Comparison of ENCODE assay signal across 20 cellular contexts in the genomic region with DNA sequence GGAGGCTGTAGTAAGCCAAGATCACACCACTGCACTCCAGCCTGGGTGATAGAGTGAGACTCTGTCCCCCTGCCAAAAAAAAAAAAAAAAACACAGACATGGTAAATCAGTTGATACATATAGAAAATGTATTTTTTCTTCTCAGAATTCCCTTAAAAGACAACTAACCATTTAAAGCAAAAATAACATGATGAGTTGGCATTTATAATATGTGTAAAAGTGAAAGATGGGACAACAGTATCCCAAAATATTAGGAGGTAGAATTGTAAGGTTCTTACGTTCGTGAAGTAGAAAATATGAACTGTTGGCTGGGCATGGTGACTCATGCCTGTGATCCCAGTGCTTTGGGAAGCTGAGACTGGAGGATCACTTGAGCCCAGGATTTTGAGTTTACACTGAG.
"Had no signal": no experiment of that assay in that cellular context is flagged by ENCODE, and none has a peak within 500 bp of the region (broad histone marks: within the 10 kb centered on the region; RNA-seq: fewer than 3 reads in every experiment).

No MANE protein-coding gene starts in this region.

- H3K4me1 ChIP-seq: gastrocnemius medialis, right atrium auricular region, spleen, testis had no signal

- H3K27ac ChIP-seq: gastrocnemius medialis, neural progenitor cell, right atrium auricular region, spleen, testis had no signal

- H2AFZ ChIP-seq: neural progenitor cell had no signal

- H3K9ac ChIP-seq: neural progenitor cell had no signal

- DNase-seq: activated CD4-positive, alpha-beta T cell treated with anti-CD3 and anti-CD28 coated beads for 36 hours; activated CD4-positive, CD25-positive, alpha-beta regulatory T cell; activated CD8-positive, alpha-beta T cell treated with anti-CD3 and anti-CD28 coated beads, Interleukin-2, amount 10 ng/mL, durations not matched to agents 7 days and 5 days; activated naive CD4-positive, alpha-beta T cell treated with Interleukin-2 at 50 U/mL for 16 hours; activated T-cell treated with anti-CD3 and anti-CD28 coated beads for 4 hours; activated T-cell treated with anti-CD3 and anti-CD28 coated beads, Interleukin-2, amount 50 U/mL, for 72 hours; aorta; caudate nucleus; gastrocnemius medialis; glutamatergic neuron; left colon; naive thymus-derived CD8-positive, alpha-beta T cell; occipital lobe; spleen; stimulated activated naive CD4-positive, alpha-beta T cell; T-helper 1 cell; testis had no signal

- H3K27me3 ChIP-seq: gastrocnemius medialis, neural progenitor cell, right atrium auricular region, spleen, testis had no signal

- H3K9me3 ChIP-seq: gastrocnemius medialis, testis had no signal

- H3K4me2 ChIP-seq: neural progenitor cell had no signal

- H3K4me3 ChIP-seq: gastrocnemius medialis, neural progenitor cell, right atrium auricular region, spleen, testis had no signal

- ATAC-seq: activated CD4-positive, alpha-beta T cell treated with anti-CD3 and anti-CD28 coated beads for 36 hours; activated CD8-positive, alpha-beta T cell treated with anti-CD3 and anti-CD28 coated beads, Interleukin-2, amount 10 ng/mL, durations not matched to agents 7 days and 5 days; activated T-cell treated with anti-CD3 and anti-CD28 coated beads, Interleukin-2, amount 50 U/mL, for 72 hours; esophagus mucosa; gastrocnemius medialis; left colon; naive thymus-derived CD8-positive, alpha-beta T cell had no signal
